ENCODE assay signal across 22 cellular contexts in the genomic region with DNA sequence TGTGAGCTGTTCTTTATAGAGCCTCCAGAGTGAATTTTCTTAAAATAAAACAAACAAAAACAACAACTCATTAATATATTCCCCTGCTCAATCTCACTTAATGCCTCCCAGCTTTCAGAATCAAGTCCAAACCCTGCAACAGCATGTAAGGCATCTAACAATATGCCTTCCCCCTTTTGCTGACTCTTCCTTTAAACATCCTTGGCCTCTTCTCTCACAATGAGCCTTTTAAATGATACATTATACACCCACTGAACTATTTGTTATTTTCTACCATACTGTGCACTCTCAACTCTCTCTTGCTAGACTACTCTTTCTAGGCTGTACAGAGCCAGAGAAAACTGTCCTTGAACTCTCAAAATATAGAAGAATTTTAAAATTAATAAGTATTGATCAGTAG.
DNase-seq lines count a peak whose midpoint lies in the region; ATAC-seq, FAIRE-seq and TF ChIP-seq lines count a peak whose summit lies in the region.
"Had no signal": no experiment of that assay in that cellular context is flagged by ENCODE, and none has a peak within 500 bp of the region (broad histone marks: within the 10 kb centered on the region; RNA-seq: fewer than 3 reads in every experiment).

No MANE protein-coding gene starts in this region.

- intact Hi-C loops in sigmoid colon (cut with DNase I), result no loop called here

- no peaks in the 10 kb centered on the region for H3K4me1 Mint-ChIP-seq in HFFc6 (ENCODE audit: low read depth)
- H3K4me1 Mint-ChIP-seq: CD4-positive, CD25-positive, alpha-beta regulatory T cell had no signal

- no peak overlapping the region for H3K27ac Mint-ChIP-seq in HFFc6
- H3K27ac Mint-ChIP-seq: CD4-positive, CD25-positive, alpha-beta regulatory T cell had no signal

- H3K27me3 ChIP-seq in keratinocyte (ENCODE audit: control insufficient read depth, extremely low read depth, insufficient read depth, low read length) (no peaks in the 10 kb centered on the region), sigmoid colon (no peaks in the 10 kb centered on the region)
- H3K27me3 ChIP-seq: Peyer's patch, SJCRH30 had no signal

- peak overlapping the region; percentile 30 for H2AFZ ChIP-seq in keratinocyte (ENCODE audit: control insufficient read depth, low read length)

- H3K9me3 ChIP-seq in keratinocyte (ENCODE audit: control insufficient read depth, low read depth, low read length) (no peaks in the 10 kb centered on the region), sigmoid colon (no peaks in the 10 kb centered on the region)
- H3K9me3 ChIP-seq: Peyer's patch, SJCRH30 had no signal

- no peak overlapping the region for H3K9ac ChIP-seq in keratinocyte (ENCODE audit: control insufficient read depth, extremely low read depth, insufficient read depth, low read length)

- no peak overlapping the region for H3K4me2 ChIP-seq in keratinocyte (ENCODE audit: control insufficient read depth, extremely low read depth, insufficient read depth, low read depth, low read length)

- FAIRE-seq in keratinocyte (lab: Jason Lieb, UNC), result no peak
- FAIRE-seq: A204.1, GM12878, H54 had no signal

- DNase-seq in AG10803 (ENCODE audit: low read depth) (peak; percentile 4), HFFc6 (peak; percentile 24), astrocyte of the spinal cord (ENCODE audit: low read depth, low spot score) (peak; percentile 22), keratinocyte (ENCODE audit: low read depth, low spot score) (no peak), sigmoid colon (no peak), SHP77 treated with DMSO at 0.1 percent for 48 hours (lab: John Stamatoyannopoulos, UW) (no peak)
- DNase-seq: CD4-positive, CD25-positive, alpha-beta regulatory T cell; COR-L47; DMS79 treated with DMSO at 0.1 percent for 48 hours; KG1; NCI-H1105; NCI-H146; NCI-H2029; NCI-H345; NCI-H524; NCI-H774; Peyer's patch; SJCRH30 had no signal

- no peaks in the 10 kb centered on the region for H3K79me2 ChIP-seq in keratinocyte (ENCODE audit: control insufficient read depth, insufficient read depth, low read length)

- H3K4me1 ChIP-seq in keratinocyte (ENCODE audit: control insufficient read depth, extremely low read depth, insufficient read depth, low read length) (no peaks in the 10 kb centered on the region), sigmoid colon (no peaks in the 10 kb centered on the region)
- H3K4me1 ChIP-seq: Peyer's patch, SJCRH30 had no signal

- H3K9me1 ChIP-seq in keratinocyte (ENCODE audit: control insufficient read depth, extremely low read depth, insufficient read depth, low read length), result no peaks in the 10 kb centered on the region

- no peak for TF ChIP-seq EP300 in sigmoid colon (IDR thresholded peaks at IDR 0.05)

- H4K20me1 ChIP-seq in keratinocyte (ENCODE audit: control insufficient read depth, extremely low read depth, insufficient read depth, low read length), result no peaks in the 10 kb centered on the region

- no peaks in the 10 kb centered on the region for H3K9me3 Mint-ChIP-seq in HFFc6

- H3K4me3 ChIP-seq in AG10803 (ENCODE audit: low read length) (no peak overlapping the region), astrocyte of the spinal cord (ENCODE audit: low read depth, low read length) (no peak overlapping the region), keratinocyte (ENCODE audit: control insufficient read depth in 2 of 3, extremely low read depth in 1 of 3, insufficient read depth in 2 of 3, low read depth in 1 of 3, low read length in 3 of 3) (no peak overlapping the region), sigmoid colon (no peak overlapping the region)
- H3K4me3 ChIP-seq: GM12878, Peyer's patch, SJCRH30 had no signal

- no peak for TF ChIP-seq POLR2A in sigmoid colon (IDR thresholded peaks at IDR 0.05)

- in situ Hi-C loops in astrocyte of the spinal cord (cut with HindIII; ENCODE audit: low sequenced_read_pairs), result no loop called here

- H3K36me3 Mint-ChIP-seq in HFFc6 (ENCODE audit: low read depth), result no peaks in the 10 kb centered on the region
- H3K36me3 Mint-ChIP-seq: CD4-positive, CD25-positive, alpha-beta regulatory T cell had no signal

- H3K27ac ChIP-seq in keratinocyte (ENCODE audit: control insufficient read depth, insufficient read depth, low read length) (no peak overlapping the region), sigmoid colon (no peak overlapping the region)
- H3K27ac ChIP-seq: Peyer's patch, SJCRH30 had no signal

- dilution Hi-C loops in keratinocyte (cut with MboI; ENCODE audit: extremely low pct_ligation_motif_present, low sequenced_read_pairs), result no loop called here

- H3K27me3 Mint-ChIP-seq in HFFc6 (ENCODE audit: insufficient read depth), result no peaks in the 10 kb centered on the region
- H3K27me3 Mint-ChIP-seq: CD4-positive, CD25-positive, alpha-beta regulatory T cell had no signal

- no peak for ATAC-seq in HG03196 (IDR thresholded peaks at IDR 0.05; ENCODE audit: unreplicated experiment)
- ATAC-seq: GM12878 had no signal

- H3K36me3 ChIP-seq in keratinocyte (ENCODE audit: control insufficient read depth in 2 of 2, extremely low read depth in 1 of 2, insufficient read depth in 2 of 2, low read length in 2 of 2) (no peaks in the 10 kb centered on the region), sigmoid colon (no peaks in the 10 kb centered on the region)
- H3K36me3 ChIP-seq: Peyer's patch, SJCRH30 had no signal

- no peak overlapping the region for H3K4me3 Mint-ChIP-seq in HFFc6
- H3K4me3 Mint-ChIP-seq: CD4-positive, CD25-positive, alpha-beta regulatory T cell had no signal

- TF ChIP-seq CTCF in AG10803 (conservative IDR thresholded peaks at IDR 0.05; ENCODE audit: low read length), result no peak
- no peak for TF ChIP-seq CTCF in HFFc6 (IDR thresholded peaks at IDR 0.05)
- no peak for TF ChIP-seq CTCF in astrocyte of the spinal cord (IDR thresholded peaks at IDR 0.05; ENCODE audit: low read depth, low read length)
- TF ChIP-seq CTCF in keratinocyte (optimal IDR thresholded peaks at IDR 0.05 in 1 of 3, IDR thresholded peaks at IDR 0.05 in 1 of 3, conservative IDR thresholded peaks at IDR 0.05 in 1 of 3; ENCODE audit: extremely low read depth in 1 of 3, insufficient read depth in 2 of 3, low read length in 3 of 3), result no peak
- no peak for TF ChIP-seq CTCF in sigmoid colon (IDR thresholded peaks at IDR 0.05)

Comparison
In these comparisons a context has a peak if more than half of its experiments do, and no peak if none do; other contexts are left out.
1. DNase-seq: peak in AG10803 (single experiment), HFFc6 (single experiment) and astrocyte of the spinal cord (single experiment); none in keratinocyte (single experiment), sigmoid colon (single experiment) and SHP77 treated with DMSO at 0.1 percent for 48 hours (single experiment).